In the genomic region with DNA sequence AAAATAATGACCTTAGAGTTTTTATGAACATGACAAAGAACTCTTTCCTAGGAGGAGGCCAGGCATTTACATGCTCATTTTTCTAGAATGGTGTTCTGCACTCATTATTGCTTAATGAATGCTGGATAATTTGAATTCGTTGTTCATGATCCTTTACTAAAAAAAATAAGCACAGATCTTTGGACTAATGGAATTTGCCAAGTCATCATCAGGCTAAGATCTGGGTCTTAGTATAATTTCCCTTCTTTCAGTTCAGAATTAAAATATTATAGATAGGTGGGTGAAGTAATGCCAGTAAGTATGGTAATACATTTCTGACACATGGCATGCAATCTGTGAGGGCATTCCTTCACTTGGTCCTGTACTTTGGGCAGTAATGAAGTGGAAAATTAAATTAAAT, we compare ENCODE assay signal across 1 cellular context.
TF ChIP-seq lines count a peak whose summit lies in the region.

No MANE protein-coding gene starts in this region.

TF ChIP-seq in GM23338, 12 proteins besides CTCF, POLR2A, EP300 and RAD21 (continued from another document):
- TF ChIP-seq REST (IDR thresholded peaks at IDR 0.05; ENCODE audit: unreplicated experiment) (no peak), NANOG (IDR thresholded peaks at IDR 0.05; ENCODE audit: borderline replicate concordance) (no peak), JUNB (IDR thresholded peaks at IDR 0.05; ENCODE audit: unreplicated experiment) (no peak), ZNF331 (CRISPR knock-in tag; IDR thresholded peaks at IDR 0.05; ENCODE audit: low read depth) (no peak), EZH2 (IDR thresholded peaks at IDR 0.05; ENCODE audit: low read depth, unreplicated experiment) (no peak), CREB1 (CRISPR knock-in tag; IDR thresholded peaks at IDR 0.05; ENCODE audit: low read depth) (no peak), POLR2AphosphoS5 (IDR thresholded peaks at IDR 0.05; ENCODE audit: low read depth) (no peak)
- TF ChIP-seq, protein P1, sequence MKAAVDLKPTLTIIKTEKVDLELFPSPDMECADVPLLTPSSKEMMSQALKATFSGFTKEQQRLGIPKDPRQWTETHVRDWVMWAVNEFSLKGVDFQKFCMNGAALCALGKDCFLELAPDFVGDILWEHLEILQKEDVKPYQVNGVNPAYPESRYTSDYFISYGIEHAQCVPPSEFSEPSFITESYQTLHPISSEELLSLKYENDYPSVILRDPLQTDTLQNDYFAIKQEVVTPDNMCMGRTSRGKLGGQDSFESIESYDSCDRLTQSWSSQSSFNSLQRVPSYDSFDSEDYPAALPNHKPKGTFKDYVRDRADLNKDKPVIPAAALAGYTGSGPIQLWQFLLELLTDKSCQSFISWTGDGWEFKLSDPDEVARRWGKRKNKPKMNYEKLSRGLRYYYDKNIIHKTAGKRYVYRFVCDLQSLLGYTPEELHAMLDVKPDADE (IDR thresholded peaks at IDR 0.05): no peak
